Comparison of ENCODE assay signal across 9 cellular contexts in the genomic region with DNA sequence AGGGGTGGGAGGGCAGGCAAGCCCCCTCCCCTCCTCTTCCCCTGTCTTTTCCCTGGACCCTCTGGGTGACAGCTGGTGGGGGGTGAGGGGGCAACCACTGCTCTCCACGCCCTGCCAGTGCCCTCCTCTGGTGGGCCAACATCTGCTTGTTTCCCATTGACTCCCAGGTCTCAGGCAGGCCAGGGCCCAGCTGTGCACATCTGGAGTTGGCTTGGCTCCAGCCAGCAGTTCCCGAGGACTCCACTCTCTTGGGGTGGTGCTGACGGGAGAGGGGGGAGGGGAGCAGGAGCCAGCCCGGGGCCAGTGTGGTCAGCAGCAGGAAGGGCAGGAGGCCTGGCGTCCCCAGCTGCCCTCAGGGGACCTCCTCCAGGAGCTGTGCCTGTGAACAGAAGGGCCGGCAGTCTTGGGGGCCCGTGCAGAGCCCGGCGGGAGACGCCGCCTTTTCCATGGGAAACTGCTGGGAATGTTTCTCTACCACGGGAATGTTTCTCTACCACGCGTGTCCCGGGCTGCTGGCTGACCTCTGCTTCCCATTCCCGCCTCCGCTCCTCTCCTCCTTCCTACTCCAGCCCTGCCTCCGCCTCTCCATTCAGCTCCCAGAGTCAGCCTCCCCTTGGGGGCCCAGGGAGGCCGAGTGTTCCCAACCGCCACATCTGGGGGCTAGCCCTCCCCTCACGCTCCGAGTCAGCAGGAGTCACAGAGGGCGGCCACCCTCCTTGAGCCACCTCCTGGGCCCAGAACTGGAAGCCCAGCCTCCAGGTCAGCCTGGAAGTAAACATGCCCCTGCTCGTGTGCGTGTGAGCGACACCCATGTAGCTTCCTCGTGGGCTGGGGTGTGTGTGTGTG. TPM values are rescaled to one million over a fixed set of nuclear protein-coding genes. Genes with fewer than 3 reads are reported as not detected.
DNase-seq lines count a peak whose midpoint lies in the region; ATAC-seq and TF ChIP-seq lines count a peak whose summit lies in the region.
"Had no signal": no experiment of that assay in that cellular context is flagged by ENCODE, and none has a peak within 500 bp of the region (broad histone marks: within the 10 kb centered on the region; RNA-seq: fewer than 3 reads in every experiment).

No MANE protein-coding gene starts in this region.

- peaks cover 2% of the 10 kb centered on the region for H3K79me2 ChIP-seq in trophoblast cell (ENCODE audit: control insufficient read depth, insufficient read depth, low read length, poor library complexity)

- peak overlapping the region; percentile 59 for H2AK5ac ChIP-seq in trophoblast cell (ENCODE audit: low read length)

- H3K9me3 ChIP-seq in CD8-positive, alpha-beta T cell (ENCODE audit: low read length), result no peaks in the 10 kb centered on the region
- H3K9me3 ChIP-seq in T-helper 17 cell (ENCODE audit: control insufficient read depth, low read length, poor library complexity, severe bottlenecking), result no peaks in the 10 kb centered on the region
- H3K9me3 ChIP-seq in trophoblast cell (ENCODE audit: insufficient read depth, low read depth, low read length), result no peaks in the 10 kb centered on the region

- no peak for ATAC-seq in CD8-positive, alpha-beta T cell
- ATAC-seq in T-helper 17 cell (no peak), GM18868 (IDR thresholded peaks at IDR 0.05; ENCODE audit: unreplicated experiment) (no peak)

- peak overlapping the region; percentile 84 for H4K91ac ChIP-seq in trophoblast cell (ENCODE audit: low read depth, low read length)

- intact Hi-C loops in CD8-positive, alpha-beta T cell (cut with DNase I, micrococcal nuclease), result loop anchor here in 1 of 2 experiments (2.0 kb wide), 1 partner anchor 23 kb away; no protein-coding TSS in a partner anchor

- peak overlapping the region; percentile 23 for H3K4me2 ChIP-seq in trophoblast cell (ENCODE audit: low read length)

- no peaks in the 10 kb centered on the region for H3K36me3 ChIP-seq in CD8-positive, alpha-beta T cell (ENCODE audit: insufficient read depth, low read length)
- no peaks in the 10 kb centered on the region for H3K36me3 ChIP-seq in trophoblast cell (ENCODE audit: control insufficient read depth in 1 of 2, insufficient read depth in 2 of 2, low read length in 2 of 2)

- H2AFZ ChIP-seq in trophoblast cell (ENCODE audit: insufficient read depth, low read length, poor library complexity), result peak overlapping the region; percentile 30

- no peaks in the 10 kb centered on the region for H3K27me3 Mint-ChIP-seq in CD8-positive, alpha-beta T cell (ENCODE audit: low read depth)
- H3K27me3 Mint-ChIP-seq in T-helper 17 cell, result peaks cover 6% of the 10 kb centered on the region

- H3K23ac ChIP-seq in trophoblast cell (ENCODE audit: low read length), result no peak overlapping the region

- H3K9ac ChIP-seq in trophoblast cell (ENCODE audit: low read length), result no peak overlapping the region

- DNase-seq in CD8-positive, alpha-beta T cell, result no peak
- DNase-seq in T-helper 17 cell, result no peak
- peak; percentile 89 for DNase-seq in foreskin melanocyte
- DNase-seq in trophoblast cell, result no peak
- no peak for DNase-seq in T-helper 9 cell
- no peak for DNase-seq in activated T-cell treated with anti-CD3 and anti-CD28 coated beads, Interleukin-2, amount 50 U/mL, for 48 hours
- DNase-seq in HuH-7.5 (ENCODE audit: low spot score), result no peak

- H3K79me1 ChIP-seq in trophoblast cell (ENCODE audit: low read length), result peaks cover 23% of the 10 kb centered on the region

- peak overlapping the region; percentile 66 for H3K18ac ChIP-seq in trophoblast cell (ENCODE audit: low read length)

- peaks cover 36% of the 10 kb centered on the region for H3K4me1 Mint-ChIP-seq in CD8-positive, alpha-beta T cell (ENCODE audit: low read depth)
- peaks cover 6% of the 10 kb centered on the region for H3K4me1 Mint-ChIP-seq in T-helper 17 cell

- H3K4ac ChIP-seq in trophoblast cell (ENCODE audit: low read depth, low read length), result peak overlapping the region; percentile 32

- H3K27ac Mint-ChIP-seq in CD8-positive, alpha-beta T cell, result peak overlapping the region; percentile 90
- peak overlapping the region; percentile 34 for H3K27ac Mint-ChIP-seq in T-helper 17 cell
- H3K27ac Mint-ChIP-seq: T-helper 1 cell treated with Interleukin-12 subunit alpha and Interleukin-12 subunit beta and Interleukin-4 antibody, amounts not matched to agents 30 μg/mL and 1 μg/mL, for 36 hours had no signal

- no peak for TF ChIP-seq CTCF in CD8-positive, alpha-beta T cell (IDR thresholded peaks at IDR 0.05)

- H2BK120ac ChIP-seq in trophoblast cell (ENCODE audit: insufficient read depth, low read length, poor library complexity), result peak overlapping the region; percentile 74

- no peak overlapping the region for H3K4me3 Mint-ChIP-seq in CD8-positive, alpha-beta T cell
- peak overlapping the region; percentile 41 for H3K4me3 Mint-ChIP-seq in T-helper 17 cell
- H3K4me3 Mint-ChIP-seq: T-helper 1 cell treated with Interleukin-12 subunit alpha and Interleukin-12 subunit beta and Interleukin-4 antibody, amounts not matched to agents 30 μg/mL and 1 μg/mL, for 36 hours had no signal

- H3K14ac ChIP-seq in trophoblast cell (ENCODE audit: low read length), result peak overlapping the region; percentile 56

- peak overlapping the region; percentile 3 for H3K27ac ChIP-seq in CD8-positive, alpha-beta T cell (ENCODE audit: low read depth, low read length)
- H3K27ac ChIP-seq in trophoblast cell (ENCODE audit: low read depth, low read length), result peak overlapping the region; percentile 24

- WGBS in trophoblast cell (ENCODE audit: extremely low coverage, insufficient coverage, insufficient read length), result no CpG with 5 or more reads among the region's 27 CpGs

- peaks cover 46% of the 10 kb centered on the region for H3K4me1 ChIP-seq in CD8-positive, alpha-beta T cell (ENCODE audit: insufficient read depth, low read length)
- H3K4me1 ChIP-seq in trophoblast cell (ENCODE audit: control insufficient read depth in 1 of 2, insufficient read depth in 2 of 2, low read length in 2 of 2), result peaks cover 43 to 48% of the 10 kb centered on the region in 2 experiments

- CTCF ChIA-PET in CD8-positive, alpha-beta T cell (lab: Charles Lee), result interaction anchor here (1.4 to 3.4 kb wide), 3 partner anchors 10 to 148 kb away, joined by 4 to 19 read pairs (median 6); a partner anchor contains a TSS

- POLR2A ChIA-PET in CD8-positive, alpha-beta T cell (lab: Charles Lee), result interaction anchor here (0.9 kb wide), 1 partner anchor 27 kb away, joined by 3 read pairs; no protein-coding TSS in a partner anchor

- peak overlapping the region; percentile 42 for H2BK5ac ChIP-seq in trophoblast cell (ENCODE audit: low read depth, low read length, poor library complexity)

- H3K4me3 ChIP-seq in CD8-positive, alpha-beta T cell (ENCODE audit: low read depth, low read length), result no peak overlapping the region
- no peak overlapping the region for H3K4me3 ChIP-seq in trophoblast cell (ENCODE audit: low read depth, low read length)

- H4K8ac ChIP-seq in trophoblast cell (ENCODE audit: low read depth, low read length), result peak overlapping the region; percentile 56

- H3K27me3 ChIP-seq in CD8-positive, alpha-beta T cell (ENCODE audit: insufficient read depth, low read length), result no peaks in the 10 kb centered on the region
- no peaks in the 10 kb centered on the region for H3K27me3 ChIP-seq in trophoblast cell (ENCODE audit: insufficient read depth, low read length)

- peak overlapping the region; percentile 85 for H2BK12ac ChIP-seq in trophoblast cell (ENCODE audit: low read length)

- peak overlapping the region; percentile 44 for H4K12ac ChIP-seq in trophoblast cell (ENCODE audit: low read depth, low read length)

- no peaks in the 10 kb centered on the region for H3K36me3 Mint-ChIP-seq in CD8-positive, alpha-beta T cell
- no peaks in the 10 kb centered on the region for H3K36me3 Mint-ChIP-seq in T-helper 17 cell (ENCODE audit: low read depth)

- no peaks in the 10 kb centered on the region for H3K9me3 Mint-ChIP-seq in CD8-positive, alpha-beta T cell
- H3K9me3 Mint-ChIP-seq: T-helper 1 cell treated with Interleukin-12 subunit alpha and Interleukin-12 subunit beta and Interleukin-4 antibody, amounts not matched to agents 30 μg/mL and 1 μg/mL, for 36 hours had no signal

RNA-seq across cellular contexts. Expression of a gene that starts 7.6 kb away (rescaled TPM):
- total RNA-seq in CD8-positive, alpha-beta T cell, result under 1 TPM; 0.47 to 0.57 TPM
- not detected for total RNA-seq in T-helper 17 cell
- 5.7 and 6.8 TPM in 2 replicates for polyA plus RNA-seq in trophoblast cell (2013)

RNA-seq across cellular contexts. Expression of a gene that starts 10.0 kb away (rescaled TPM):
- not detected for total RNA-seq in CD8-positive, alpha-beta T cell
- 1 to 10 TPM in 1 of 2 donors, not detected in 1; 1.1 TPM for total RNA-seq in T-helper 17 cell
- polyA plus RNA-seq in trophoblast cell (2013), result 0.23 and 0.50 TPM in 2 replicates

RNA-seq across cellular contexts. Expression of a gene that starts 28.6 kb away (rescaled TPM):
- total RNA-seq in CD8-positive, alpha-beta T cell, result 10 to 100 TPM; 45.4 to 46.2 TPM
- 10 to 100 TPM; 38.3 to 48.7 TPM for total RNA-seq in T-helper 17 cell
- 11.1 and 11.6 TPM in 2 replicates for polyA plus RNA-seq in trophoblast cell (2013)

RNA-seq across cellular contexts. Expression of a gene that starts 55.8 kb away (rescaled TPM):
- 1 to 10 TPM in 1 of 2 experiments, under 1 TPM in 1; 0.50 to 1.7 TPM for total RNA-seq in CD8-positive, alpha-beta T cell
- total RNA-seq in T-helper 17 cell, result 1 to 10 TPM in 1 of 2 donors, under 1 TPM in 1; 0.68 to 2.2 TPM
- 19.9 and 21.5 TPM in 2 replicates for polyA plus RNA-seq in trophoblast cell (2013)
